In genomic region chr20:64119301-64119680, GRCh38 we compare ENCODE assay signal across 27 cellular contexts. TPM values are rescaled to one million over a fixed set of nuclear protein-coding genes. Genes with fewer than 3 reads are reported as not detected.
A peak's percentile ranks its signal among the peaks of the same experiment; 100 is the strongest.
DNase-seq lines count a peak whose midpoint lies in the region; ATAC-seq and TF ChIP-seq lines count a peak whose summit lies in the region.
"Had no signal": no experiment of that assay in that cellular context is flagged by ENCODE, and none has a peak within 500 bp of the region (broad histone marks: within the 10 kb centered on the region; RNA-seq: fewer than 3 reads in every experiment).

No MANE protein-coding gene starts in this region.

- intact Hi-C loops in adrenal gland (cut with DNase I) (loop anchor here in 1 of 2 donors (10.0 kb wide), 1 partner anchor 84 kb away; the partner anchor contains the start of gene C20orf204), sciatic nerve (cut with DNase I) (loop anchor here (5.0 kb wide), 1 partner anchor 82 kb away; the partner anchor contains the start of gene C20orf204)

- no peak overlapping the region for H3K4me3 Mint-ChIP-seq in activated naive CD4-positive, alpha-beta T cell treated with anti-CD3 and anti-CD28 coated beads, Interleukin-2, amount 10 ng/mL, durations not matched to agents 7 days and 5 days
- H3K4me3 Mint-ChIP-seq: nephron progenitor cell had no signal

- no peaks in the 10 kb centered on the region for H3K9me3 ChIP-seq in adrenal gland (replicated peaks in 1 of 3)
- H3K9me3 ChIP-seq: psoas muscle, SJSA1, vagina had no signal

- TF ChIP-seq POLR2A in adrenal gland (IDR thresholded peaks at IDR 0.05), result no peak

- H3K4me3 ChIP-seq in adrenal gland, result no peak overlapping the region
- H3K4me3 ChIP-seq: hepatocyte, psoas muscle, SJSA1, vagina had no signal

- CTCF ChIA-PET in activated naive CD4-positive, alpha-beta T cell treated with anti-CD3 and anti-CD28 coated beads, Interleukin-2, amount 10 ng/mL, durations not matched to agents 7 days and 5 days (lab: Charles Lee), result interaction anchor here (0.8 to 7.4 kb wide), 8 partner anchors 9 to 623 kb away, joined by 3 to 75 read pairs (median 12); partner anchors contain the start of genes LKAAEAR1 and NPBWR2

- no peaks in the 10 kb centered on the region for H3K36me3 ChIP-seq in adrenal gland (replicated peaks in 1 of 2)
- H3K36me3 ChIP-seq: brain microvascular endothelial cell, SJSA1, vagina had no signal

- ATAC-seq in sciatic nerve (no peak), GM21447 (IDR thresholded peaks at IDR 0.05; ENCODE audit: unreplicated experiment) (no peak)

- no peak overlapping the region for H3K27ac ChIP-seq in adrenal gland
- H3K27ac ChIP-seq: brain microvascular endothelial cell, hepatocyte, psoas muscle, SJSA1, vagina had no signal

- H3K27ac Mint-ChIP-seq in activated naive CD4-positive, alpha-beta T cell treated with anti-CD3 and anti-CD28 coated beads, Interleukin-2, amount 10 ng/mL, durations not matched to agents 7 days and 5 days, result no peak overlapping the region
- H3K27ac Mint-ChIP-seq: nephron progenitor cell had no signal

- no peak for TF ChIP-seq CTCF in adrenal gland (IDR thresholded peaks at IDR 0.05)

- H3K4me1 Mint-ChIP-seq in activated naive CD4-positive, alpha-beta T cell treated with anti-CD3 and anti-CD28 coated beads, Interleukin-2, amount 10 ng/mL, durations not matched to agents 7 days and 5 days, result peaks cover 9% of the 10 kb centered on the region

- H3K36me3 Mint-ChIP-seq in activated naive CD4-positive, alpha-beta T cell treated with anti-CD3 and anti-CD28 coated beads, Interleukin-2, amount 10 ng/mL, durations not matched to agents 7 days and 5 days, result no peaks in the 10 kb centered on the region
- H3K36me3 Mint-ChIP-seq: activated naive CD8-positive, alpha-beta T cell; CD8-positive, alpha-beta T cell had no signal

- peaks cover 42% of the 10 kb centered on the region for H3K27me3 Mint-ChIP-seq in activated naive CD4-positive, alpha-beta T cell treated with anti-CD3 and anti-CD28 coated beads, Interleukin-2, amount 10 ng/mL, durations not matched to agents 7 days and 5 days

- no peaks in the 10 kb centered on the region for H3K27me3 ChIP-seq in adrenal gland
- H3K27me3 ChIP-seq: vagina had no signal

- no peaks in the 10 kb centered on the region for H3K4me1 ChIP-seq in adrenal gland (replicated peaks in 1 of 2)
- H3K4me1 ChIP-seq: psoas muscle had no signal

- WGBS in adrenal gland, 4 donors, result 71 to 75% (median 73%) methylated on average over 2 to 8 of the region's 8 CpGs

- peak; percentile 19 for DNase-seq in activated naive CD4-positive, alpha-beta T cell treated with anti-CD3 and anti-CD28 coated beads, Interleukin-2, amount 10 ng/mL, durations not matched to agents 7 days and 5 days
- DNase-seq in activated naive CD4-positive, alpha-beta T cell treated with anti-CD3 and anti-CD28 coated beads, Interleukin-2, amount 50 U/mL, for 16 hours, result no peak
- DNase-seq in adrenal gland (peak in 4 of 7 donors; percentile 2 to 52 (median 13)), sciatic nerve (ENCODE audit: low spot score) (peak; percentile 33), inferior parietal cortex (ENCODE audit: extremely low spot score) (no peak)
- DNase-seq: activated CD4-positive, alpha-beta T cell treated with anti-CD3 and anti-CD28 coated beads for 1 hour; brain microvascular endothelial cell; GOT3; mesenchymal stem cell; NCI-H1105 treated with DMSO at 0.1 percent for 48 hours; NCI-H2107; NCI-H69; nephron progenitor cell; small intestine; stimulated activated CD4-positive, alpha-beta T cell treated with anti-CD3 and anti-CD28 coated beads, Interleukin-4, amount 100 ng/mL, for 24 hours; T1000 had no signal

- H3K9me3 Mint-ChIP-seq in activated naive CD4-positive, alpha-beta T cell treated with anti-CD3 and anti-CD28 coated beads, Interleukin-2, amount 10 ng/mL, durations not matched to agents 7 days and 5 days, result no peaks in the 10 kb centered on the region
- H3K9me3 Mint-ChIP-seq: CD8-positive, alpha-beta T cell had no signal

RNA-seq across cellular contexts. Expression of gene NPBWR2, which starts 11.9 kb away (rescaled TPM):
- total RNA-seq in adrenal gland (under 1 TPM in 2 of 8 donors, not detected in 6; 0.34 to 0.42 TPM), sciatic nerve (not detected)
- under 1 TPM in 2 of 3 donors, not detected in 1; 0.18 to 0.32 TPM for polyA plus RNA-seq in adrenal gland
- total RNA-seq: CD8-positive, alpha-beta T cell; fibroblast of villous mesenchyme; hepatocyte; LHCN-M2; psoas muscle; SJSA1; subcutaneous adipose tissue; vagina had no signal
- polyA plus RNA-seq: hepatocyte, keratinocyte, psoas muscle, small intestine had no signal

RNA-seq across cellular contexts. Expression of gene LKAAEAR1, which starts 35.1 kb away (rescaled TPM):
- total RNA-seq in adrenal gland, result under 1 TPM in 1 of 8 donors, not detected in 7; 0.28 TPM
- polyA plus RNA-seq in adrenal gland, result 1 to 10 TPM in 2 of 3 donors, not detected in 1; 1.1 to 1.2 TPM
- not detected for total RNA-seq in sciatic nerve
- total RNA-seq: fibroblast of villous mesenchyme, hepatocyte, psoas muscle, subcutaneous adipose tissue, vagina had no signal
- polyA plus RNA-seq: keratinocyte, psoas muscle, small intestine had no signal

RNA-seq across cellular contexts. Expression of gene OPRL1, which starts 39.4 kb away (rescaled TPM):
- 1 to 10 TPM; 1.6 to 5.7 (median 3.1) TPM for total RNA-seq in adrenal gland
- 1 to 10 TPM in 1 of 3 donors, under 1 TPM in 2; 0.24 to 1.6 (median 0.88) TPM for polyA plus RNA-seq in adrenal gland
- 1.0 TPM for total RNA-seq in sciatic nerve

RNA-seq across cellular contexts. Expression of gene RGS19, which starts 40.0 kb away (rescaled TPM):
- total RNA-seq in adrenal gland (10 to 100 TPM; 12.5 to 42.0 (median 17.6) TPM), sciatic nerve (10.8 TPM)
- polyA plus RNA-seq in adrenal gland, result 10 to 100 TPM in 2 of 3 donors, 1 to 10 TPM in 1; 3.0 to 13.5 (median 12.4) TPM

RNA-seq across cellular contexts. Expression of gene MYT1, which starts 45.0 kb away (rescaled TPM):
- total RNA-seq in adrenal gland (1 to 10 TPM in 7 of 8 donors, under 1 TPM in 1; 0.61 to 6.7 (median 2.5) TPM), sciatic nerve (not detected)
- 1 to 10 TPM; 2.4 to 8.5 (median 5.1) TPM for polyA plus RNA-seq in adrenal gland
- total RNA-seq: CD8-positive, alpha-beta T cell; fibroblast of villous mesenchyme; LHCN-M2; psoas muscle; SJSA1; subcutaneous adipose tissue; vagina had no signal
- polyA plus RNA-seq: keratinocyte had no signal

Comparison
In these comparisons a context has a peak if more than half of its experiments do, and no peak if none do; other contexts are left out.
1. DNase-seq: peak in activated naive CD4-positive, alpha-beta T cell treated with anti-CD3 and anti-CD28 coated beads, Interleukin-2, amount 10 ng/mL, durations not matched to agents 7 days and 5 days (single experiment), adrenal gland (4 of 7) and sciatic nerve (single experiment); none in activated naive CD4-positive, alpha-beta T cell treated with anti-CD3 and anti-CD28 coated beads, Interleukin-2, amount 50 U/mL, for 16 hours (single experiment) and inferior parietal cortex (single experiment).